Comparison of ENCODE assay signal across 15 cellular contexts in genomic region chr13:23447927-23448326, GRCh38. TPM values are rescaled to one million over a fixed set of nuclear protein-coding genes. Genes with fewer than 3 reads are reported as not detected.
A peak's percentile ranks its signal among the peaks of the same experiment; 100 is the strongest.
DNase-seq lines count a peak whose midpoint lies in the region; ATAC-seq, FAIRE-seq and TF ChIP-seq lines count a peak whose summit lies in the region.
"Had no signal": no experiment of that assay in that cellular context is flagged by ENCODE, and none has a peak within 500 bp of the region (broad histone marks: within the 10 kb centered on the region; RNA-seq: fewer than 3 reads in every experiment).

No MANE protein-coding gene starts in this region.

- H3K4me1 ChIP-seq in GM23338 (ENCODE audit: insufficient read depth) = peaks cover 27% of the 10 kb centered on the region
- no peaks in the 10 kb centered on the region for H3K4me1 ChIP-seq in gastroesophageal sphincter
- H3K4me1 ChIP-seq: pancreas had no signal

- H3K4me3 ChIP-seq in GM23338 (no peak overlapping the region), WERI-Rb-1 (ENCODE audit: low read depth, low read length) (no peak overlapping the region), gastroesophageal sphincter (no peak overlapping the region)
- H3K4me3 ChIP-seq: pancreas, thoracic aorta had no signal

- H3K27ac Mint-ChIP-seq in GM23338 = peak overlapping the region; percentile 39; the same call in 1 of the 2 replicates
- H3K27ac Mint-ChIP-seq: activated naive CD4-positive, alpha-beta T cell treated with anti-CD3 and anti-CD28 coated beads, Interleukin-2, amount 50 U/mL, for 24 hours had no signal

- no peak overlapping the region for H2AFZ ChIP-seq in GM23338

- no peaks in the 10 kb centered on the region for H4K20me1 ChIP-seq in GM23338 (replicated peaks; ENCODE audit: insufficient read depth)

- no peaks in the 10 kb centered on the region for H3K79me2 ChIP-seq in GM23338 (replicated peaks; ENCODE audit: insufficient read depth)

- 0 out of 2 replicates have a peak, but pooled peaks cover 5% of the 10 kb centered on the region for H3K36me3 ChIP-seq in GM23338 (ENCODE audit: insufficient read depth)
- H3K36me3 ChIP-seq in WERI-Rb-1 = no peaks in the 10 kb centered on the region
- no peaks in the 10 kb centered on the region for H3K36me3 ChIP-seq in gastroesophageal sphincter
- H3K36me3 ChIP-seq: pancreas, thoracic aorta had no signal

- peaks cover 3% of the 10 kb centered on the region; the same call in 2 of the 3 replicates for H3K36me3 Mint-ChIP-seq in GM23338 (ENCODE audit: low read depth)
- H3K36me3 Mint-ChIP-seq: activated naive CD4-positive, alpha-beta T cell treated with anti-CD3 and anti-CD28 coated beads, Interleukin-2, amount 50 U/mL, for 24 hours had no signal

- H3K27ac ChIP-seq in GM23338 (ENCODE audit: low read depth) (no peak overlapping the region), WERI-Rb-1 (peak overlapping the region; percentile 18), gastroesophageal sphincter (no peak overlapping the region)
- H3K27ac ChIP-seq: epithelial cell of prostate, pancreas, thoracic aorta, VCaP had no signal

- no peak for TF ChIP-seq CTCF in GM23338 (conservative IDR thresholded peaks at IDR 0.05; ENCODE audit: low read depth in 2 of 2)
- no peak for TF ChIP-seq CTCF in WERI-Rb-1 (IDR thresholded peaks at IDR 0.05; ENCODE audit: low read depth, low read length)
- no peak for TF ChIP-seq CTCF in gastroesophageal sphincter (IDR thresholded peaks at IDR 0.05)

- ATAC-seq in GM23338 = no peak
- peak; percentile 58 for ATAC-seq in gastroesophageal sphincter

- peak; percentile 78 for FAIRE-seq in A204.1 (lab: Jason Lieb, UNC)

- no peak overlapping the region for H3K4me2 ChIP-seq in GM23338

- peaks cover 31% of the 10 kb centered on the region for H3K4me1 Mint-ChIP-seq in GM23338
- H3K4me1 Mint-ChIP-seq: activated naive CD4-positive, alpha-beta T cell treated with anti-CD3 and anti-CD28 coated beads, Interleukin-2, amount 50 U/mL, for 24 hours had no signal

- WGBS in gastroesophageal sphincter (ENCODE audit: low coverage in 1 of 2), 2 donors = 60 to 67% methylated on average over 1 to 3 of the region's 3 CpGs

- peaks cover 5% of the 10 kb centered on the region for H3K27me3 Mint-ChIP-seq in GM23338 (ENCODE audit: insufficient read depth, low read depth, poor library complexity)
- H3K27me3 Mint-ChIP-seq: activated naive CD4-positive, alpha-beta T cell treated with anti-CD3 and anti-CD28 coated beads, Interleukin-2, amount 50 U/mL, for 24 hours had no signal

- H3K4me3 Mint-ChIP-seq in GM23338 = no peak overlapping the region
- H3K4me3 Mint-ChIP-seq: activated naive CD4-positive, alpha-beta T cell treated with anti-CD3 and anti-CD28 coated beads, Interleukin-2, amount 50 U/mL, for 24 hours had no signal

- H3K9me3 ChIP-seq in WERI-Rb-1 (ENCODE audit: severe bottlenecking) = no peaks in the 10 kb centered on the region
- H3K9me3 ChIP-seq in gastroesophageal sphincter = no peaks in the 10 kb centered on the region
- H3K9me3 ChIP-seq: pancreas, thoracic aorta had no signal

- H3K27me3 ChIP-seq in GM23338 (ENCODE audit: insufficient read depth) = no peaks in the 10 kb centered on the region
- no peaks in the 10 kb centered on the region for H3K27me3 ChIP-seq in WERI-Rb-1 (ENCODE audit: insufficient read depth, low read depth, severe bottlenecking)
- no peaks in the 10 kb centered on the region for H3K27me3 ChIP-seq in gastroesophageal sphincter
- H3K27me3 ChIP-seq: pancreas had no signal

- no peak for TF ChIP-seq POLR2A in gastroesophageal sphincter (IDR thresholded peaks at IDR 0.05)

- peaks cover 4% of the 10 kb centered on the region; the same call in 1 of the 2 replicates for H3K9me2 ChIP-seq in GM23338 (ENCODE audit: insufficient read depth)

- H3F3A ChIP-seq in GM23338 (replicated peaks; ENCODE audit: low read depth) = peaks cover 4% of the 10 kb centered on the region; the same call in 1 of the 2 replicates

- TF ChIP-seq EP300 in gastroesophageal sphincter (IDR thresholded peaks at IDR 0.05) = no peak

- no peaks in the 10 kb centered on the region; the same call in 1 of the 3 replicates for H3K9me3 Mint-ChIP-seq in GM23338
- H3K9me3 Mint-ChIP-seq: activated naive CD4-positive, alpha-beta T cell treated with anti-CD3 and anti-CD28 coated beads, Interleukin-2, amount 50 U/mL, for 24 hours had no signal

- DNase-seq in GM23338 (ENCODE audit: low spot score) (no peak), WERI-Rb-1 (peak; percentile 21), SIG-M5 (lab: John Stamatoyannopoulos, UW) (no peak), COR-L47 (lab: John Stamatoyannopoulos, UW) (no peak)
- DNase-seq in stimulated activated CD4-positive, alpha-beta T cell treated with anti-CD3 and anti-CD28 coated beads, Interleukin-4, amount 100 ng/mL, for 4 hours = no peak
- no peak for DNase-seq in activated CD4-positive, alpha-beta T cell treated with anti-CD3 and anti-CD28 coated beads, Interleukin-2, amount 50 U/mL, for 1 hour
- DNase-seq: cerebellar nuclear complex, DMS153, pancreas had no signal

TF ChIP-seq in GM23338, 12 proteins besides CTCF, POLR2A, EP300 and RAD21 (continues in another document):
- no peak for TF ChIP-seq ETS1 (IDR thresholded peaks at IDR 0.05)
- TF ChIP-seq ZNF114 (CRISPR knock-in tag; IDR thresholded peaks at IDR 0.05) = no peak
- TF ChIP-seq REST (IDR thresholded peaks at IDR 0.05; ENCODE audit: unreplicated experiment) = no peak

RNA-seq across cellular contexts. Expression of gene SACS, which starts 14.4 kb away (rescaled TPM):
- 58.7 and 60.6 TPM in 2 replicates for total RNA-seq in GM23338 (2014; rRNA removed; shearing (Covaris generic))
- polyA plus RNA-seq in GM23338 (2016; fragmentation: Nextera tagmentation; extraction: Ambion mirVana) = 13.0 and 13.8 TPM in 2 replicates
- 10 to 100 TPM; 60.8 to 77.5 (median 65.4) TPM for total RNA-seq in gastroesophageal sphincter
